In genomic region chr4:181143241-181143854, GRCh38 we compare ENCODE assay signal across 8 cellular contexts.
DNase-seq lines count a peak whose midpoint lies in the region; ATAC-seq and FAIRE-seq lines count a peak whose summit lies in the region.

No MANE protein-coding gene starts in this region.

- ATAC-seq in HG03196 (IDR thresholded peaks at IDR 0.05; ENCODE audit: unreplicated experiment), result peak; percentile 68

- DNase-seq in COLO668 (lab: John Stamatoyannopoulos, UW; ENCODE audit: unreplicated experiment), result peak; percentile 83
- peak; percentile 12 for DNase-seq in GM19239 (ENCODE audit: insufficient read length, low spot score)
- peak; percentile 12 for DNase-seq in NCI-H510A (lab: John Stamatoyannopoulos, UW)
- peak; percentile 6 to 47 for DNase-seq in activated CD8-positive, alpha-beta memory T cell treated with anti-CD3 and anti-CD28 coated beads for 1 hour (ENCODE audit: extremely low read depth in 1 of 2, low read depth in 1 of 2)
- DNase-seq in myocyte (ENCODE audit: low read depth), result peak; percentile 78
- peak; percentile 58 for DNase-seq in stimulated activated CD8-positive, alpha-beta memory T cell treated with anti-CD3 and anti-CD28 coated beads, Interleukin-7, amount 100 ng/mL, for 24 hours (ENCODE audit: low read depth)

- peak; percentile 83 for FAIRE-seq in GM19239 (lab: Jason Lieb, UNC)
- peak; percentile 45 for FAIRE-seq in endometrium (lab: Jason Lieb, UNC)

Comparison
In these comparisons a context has a peak if more than half of its experiments do, and no peak if none do; other contexts are left out.
1. Peak in every context shown above with its lines: DNase-seq and ATAC-seq.
2. DNase-seq: peak in every context shown above with its lines; median percentile 83 in COLO668; 78 in myocyte; 58 in stimulated activated CD8-positive, alpha-beta memory T cell treated with anti-CD3 and anti-CD28 coated beads, Interleukin-7, amount 100 ng/mL, for 24 hours; 26 in activated CD8-positive, alpha-beta memory T cell treated with anti-CD3 and anti-CD28 coated beads for 1 hour; 12 in GM19239; 12 in NCI-H510A.